In the genomic region with DNA sequence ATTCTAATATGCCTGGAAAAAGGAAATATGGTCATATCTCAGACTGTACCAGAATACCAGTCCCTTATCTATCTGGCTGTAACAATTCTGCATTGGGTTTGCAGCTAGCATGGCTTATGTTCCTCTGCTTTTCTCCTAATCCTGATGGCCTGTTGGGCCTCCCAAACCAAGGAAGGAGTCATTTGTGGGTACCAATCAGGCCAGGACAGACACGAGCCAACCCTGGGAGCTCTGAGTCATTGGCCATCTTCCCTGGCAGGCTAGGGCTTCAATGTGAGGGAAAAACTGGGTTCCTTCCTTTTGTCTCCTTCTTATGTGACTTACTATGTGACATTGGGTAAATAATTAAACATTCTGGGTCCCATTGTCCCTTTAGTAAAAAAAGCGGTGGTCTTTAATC, we compare ENCODE assay signal across 14 cellular contexts. TPM values are rescaled to one million over a fixed set of nuclear protein-coding genes. Genes with fewer than 3 reads are reported as not detected.
"Had no signal": no experiment of that assay in that cellular context is flagged by ENCODE, and none has a peak within 500 bp of the region (broad histone marks: within the 10 kb centered on the region; RNA-seq: fewer than 3 reads in every experiment).

No MANE protein-coding gene starts in this region.

- DNase-seq: activated CD4-positive, alpha-beta T cell treated with anti-CD3 and anti-CD28 coated beads for 1 hour; activated CD4-positive, alpha-beta T cell treated with anti-CD3 and anti-CD28 coated beads, Interleukin-2, amount 50 U/mL, for 48 hours; activated naive CD8-positive, alpha-beta T cell treated with anti-CD3 and anti-CD28 coated beads, Interleukin-2, amount 10 ng/mL, durations not matched to agents 7 days and 5 days; activated T-cell treated with anti-CD3 and anti-CD28 coated beads, Interleukin-2, amount 50 U/mL, for 72 hours; anterior cingulate cortex; left ventricle myocardium superior; mesenchymal stem cell; sigmoid colon; stimulated activated CD4-positive, alpha-beta T cell treated with anti-CD3 and anti-CD28 coated beads, Interleukin-4, amount 100 ng/mL, for 1 hour; stimulated activated CD8-positive, alpha-beta memory T cell treated with anti-CD3 and anti-CD28 coated beads, Interleukin-4, amount 100 ng/mL, for 48 hours had no signal

- H3K27ac Mint-ChIP-seq: activated naive CD8-positive, alpha-beta T cell treated with anti-CD3 and anti-CD28 coated beads, Interleukin-2, amount 10 ng/mL, durations not matched to agents 7 days and 5 days; activated T-cell treated with anti-CD3 and anti-CD28 coated beads, Interleukin-2, amount 50 U/mL, for 72 hours; stimulated activated naive CD8-positive, alpha-beta T cell treated with anti-CD3 and anti-CD28 coated beads, Interleukin-15, Interleukin-2, amounts not matched to agents 100 ng/mL and 50 ng/mL, for 24 hours; T-helper 1 cell treated with Interleukin-12 subunit alpha and Interleukin-12 subunit beta and Interleukin-4 antibody, amounts not matched to agents 30 μg/mL and 1 μg/mL, for 36 hours had no signal

- H3K9me3 Mint-ChIP-seq: stimulated activated naive CD8-positive, alpha-beta T cell treated with anti-CD3 and anti-CD28 coated beads, Interleukin-15, Interleukin-2, amounts not matched to agents 100 ng/mL and 50 ng/mL, for 24 hours had no signal

- H3K4me3 Mint-ChIP-seq: activated naive CD8-positive, alpha-beta T cell treated with anti-CD3 and anti-CD28 coated beads, Interleukin-2, amount 10 ng/mL, durations not matched to agents 7 days and 5 days; activated T-cell treated with anti-CD3 and anti-CD28 coated beads, Interleukin-2, amount 50 U/mL, for 72 hours; stimulated activated naive CD8-positive, alpha-beta T cell treated with anti-CD3 and anti-CD28 coated beads, Interleukin-15, Interleukin-2, amounts not matched to agents 100 ng/mL and 50 ng/mL, for 24 hours; T-helper 1 cell treated with Interleukin-12 subunit alpha and Interleukin-12 subunit beta and Interleukin-4 antibody, amounts not matched to agents 30 μg/mL and 1 μg/mL, for 36 hours had no signal

- ATAC-seq: activated T-cell treated with anti-CD3 and anti-CD28 coated beads, Interleukin-2, amount 50 U/mL, for 72 hours; left ventricle myocardium superior had no signal

- H3K27me3 Mint-ChIP-seq: activated naive CD8-positive, alpha-beta T cell treated with anti-CD3 and anti-CD28 coated beads, Interleukin-2, amount 10 ng/mL, durations not matched to agents 7 days and 5 days; stimulated activated naive CD8-positive, alpha-beta T cell treated with anti-CD3 and anti-CD28 coated beads, Interleukin-15, Interleukin-2, amounts not matched to agents 100 ng/mL and 50 ng/mL, for 24 hours had no signal

RNA-seq across cellular contexts. Expression of a gene that starts 52.0 kb away (rescaled TPM):
- total RNA-seq: activated naive CD8-positive, alpha-beta T cell treated with anti-CD3 and anti-CD28 coated beads, Interleukin-2, amount 10 ng/mL, durations not matched to agents 7 days and 5 days; activated T-cell treated with anti-CD3 and anti-CD28 coated beads, Interleukin-2, amount 50 U/mL, for 72 hours; breast epithelium; esophagus muscularis mucosa; left ventricle myocardium superior had no signal
